ENCODE assay signal across 33 cellular contexts in genomic region chr10:54002077-54002476, GRCh38.
"Had no signal": no experiment of that assay in that cellular context is flagged by ENCODE, and none has a peak within 500 bp of the region (broad histone marks: within the 10 kb centered on the region; RNA-seq: fewer than 3 reads in every experiment).

No MANE protein-coding gene starts in this region.

- H3K27me3 ChIP-seq: adrenal gland, body of pancreas, brain microvascular endothelial cell, breast epithelium had no signal

- H3K36me3 ChIP-seq: adrenal gland, brain microvascular endothelial cell, breast epithelium had no signal

- ATAC-seq: activated CD8-positive, alpha-beta T cell treated with anti-CD3 and anti-CD28 coated beads for 36 hours; activated naive CD4-positive, alpha-beta T cell treated with anti-CD3 and anti-CD28 coated beads, Interleukin-2, amount 50 U/mL, for 72 hours; activated T-cell treated with anti-CD3 and anti-CD28 coated beads, Interleukin-2, amount 50 U/mL, for 4 hours; activated T-cell treated with anti-CD3 and anti-CD28 coated beads, Interleukin-2, amount 50 U/mL, for 72 hours; activated T-helper 17 cell treated with anti-CD3 and anti-CD28 coated beads, Interleukin-2, amount 50 U/mL, for 72 hours; body of pancreas had no signal

- FAIRE-seq: astrocyte, TTC549 had no signal

- H3K9me3 ChIP-seq: adrenal gland, body of pancreas, breast epithelium had no signal

- H3K27ac ChIP-seq: adrenal gland, body of pancreas, brain microvascular endothelial cell, breast epithelium, VCaP had no signal

- H3K4me3 ChIP-seq: adrenal gland, body of pancreas, breast epithelium had no signal

- DNase-seq: activated B cell treated with CpG ODN at 0.5 μM for 24 hours; activated CD4-positive, alpha-beta memory T cell treated with anti-CD3 and anti-CD28 coated beads for 36 hours; activated CD4-positive, alpha-beta T cell treated with anti-CD3 and anti-CD28 coated beads for 4 hours; activated CD4-positive, alpha-beta T cell treated with anti-CD3 and anti-CD28 coated beads, Interleukin-2, amount 10 ng/mL, durations not matched to agents 24 days and 14 days; activated CD4-positive, alpha-beta T cell treated with anti-CD3 and anti-CD28 coated beads, Interleukin-2, amount 50 U/mL, for 1 hour; activated CD4-positive, alpha-beta T cell treated with anti-CD3 and anti-CD28 coated beads, Interleukin-2, amount 50 U/mL, for 4 hours; activated CD4-positive, CD25-positive, alpha-beta regulatory T cell treated with anti-CD3 and anti-CD28 coated beads, Interleukin-2, amount 50 U/mL, for 72 hours; activated CD8-positive, alpha-beta memory T cell treated with anti-CD3 and anti-CD28 coated beads, Interleukin-2, amount 50 U/mL, for 4 hours; activated CD8-positive, alpha-beta T cell treated with anti-CD3 and anti-CD28 coated beads for 36 hours; activated effector memory CD4-positive, alpha-beta T cell treated with anti-CD3 and anti-CD28 coated beads, Interleukin-2, amount 50 U/mL, for 16 hours; activated gamma-delta T cell treated with Interleukin-2 at 50 U/mL for 16 hours; activated naive CD4-positive, alpha-beta T cell; activated naive CD4-positive, alpha-beta T cell treated with anti-CD3 and anti-CD28 coated beads for 36 hours; activated naive CD4-positive, alpha-beta T cell treated with anti-CD3 and anti-CD28 coated beads, Interleukin-2, amount 50 U/mL, for 16 hours; activated naive CD8-positive, alpha-beta T cell treated with anti-CD3 and anti-CD28 coated beads for 36 hours; activated T-cell treated with anti-CD3 and anti-CD28 coated beads for 4 hours; activated T-cell treated with anti-CD3 and anti-CD28 coated beads, Interleukin-2, amount 50 U/mL, for 1 hour; activated T-cell treated with anti-CD3 and anti-CD28 coated beads, Interleukin-2, amount 50 U/mL, for 4 hours; activated T-cell treated with anti-CD3 and anti-CD28 coated beads, Interleukin-2, amount 50 U/mL, for 72 hours; adrenal gland; amniotic stem cell; aorta; body of pancreas; brain microvascular endothelial cell; central memory CD4-positive, alpha-beta T cell; T-helper 2 cell; T-helper 9 cell had no signal

- H3K4me1 ChIP-seq: adrenal gland, body of pancreas, breast epithelium had no signal
